Comparison of ENCODE assay signal across 28 cellular contexts in genomic region chr5:170426786-170427185, GRCh38. TPM values are rescaled to one million over a fixed set of nuclear protein-coding genes. Genes with fewer than 3 reads are reported as not detected.
"Had no signal": no experiment of that assay in that cellular context is flagged by ENCODE, and none has a peak within 500 bp of the region (broad histone marks: within the 10 kb centered on the region; RNA-seq: fewer than 3 reads in every experiment).

No MANE protein-coding gene starts in this region.

- H3K9me3 Mint-ChIP-seq: mesothelial cell of epicardium; naive B cell; natural killer cell treated with Interleukin-12 subunit alpha and Interleukin-12 subunit beta and Interleukin-15 and Interleukin-18, amount 100 ng/mL, for 72 hours; neural crest cell; stimulated activated memory B cell treated with anti-CD40 and anti-IgM and Interleukin-4, amounts not matched to agents 10 μg/mL and 1 μg/mL and 100 μg/mL, for 72 hours; type B pancreatic cell had no signal

- H3K27me3 ChIP-seq: right atrium auricular region, testis had no signal

- H3K27ac Mint-ChIP-seq: mesothelial cell of epicardium; natural killer cell treated with Interleukin-12 subunit alpha and Interleukin-12 subunit beta and Interleukin-15 and Interleukin-18, amount 100 ng/mL, for 72 hours; stimulated activated memory B cell treated with anti-CD40 and anti-IgM and Interleukin-4, amounts not matched to agents 10 μg/mL and 1 μg/mL and 100 μg/mL, for 72 hours; type B pancreatic cell had no signal

- ATAC-seq: foreskin keratinocyte; gastroesophageal sphincter; left lung; mucosa of descending colon; stimulated activated memory B cell treated with anti-CD40 and anti-IgM and Interleukin-4, amounts not matched to agents 10 μg/mL and 1 μg/mL and 100 μg/mL, for 72 hours; stimulated activated naive CD8-positive, alpha-beta T cell treated with anti-CD3 and anti-CD28 coated beads, Interleukin-15, Interleukin-2, amounts not matched to agents 100 U/mL and 50 U/mL, for 24 hours had no signal

- H3K4me3 ChIP-seq: esophagus muscularis mucosa, gastroesophageal sphincter, heart right ventricle, left lung, mucosa of descending colon, prostate gland, right atrium auricular region, sigmoid colon, testis, tibial artery had no signal

- H3K27ac ChIP-seq: esophagus muscularis mucosa, foreskin keratinocyte, gastroesophageal sphincter, left lung, parathyroid adenoma, prostate gland, right atrium auricular region, sigmoid colon, testis, tibial artery had no signal

- H3K4me1 Mint-ChIP-seq: naive B cell; neural crest cell; stimulated activated memory B cell treated with anti-CD40 and anti-IgM and Interleukin-4, amounts not matched to agents 10 μg/mL and 1 μg/mL and 100 μg/mL, for 72 hours had no signal

- H3K4me1 ChIP-seq: foreskin keratinocyte, left lung, parathyroid adenoma, prostate gland, tibial artery had no signal

- H3K36me3 Mint-ChIP-seq: mesothelial cell of epicardium; naive B cell; natural killer cell treated with Interleukin-12 subunit alpha and Interleukin-12 subunit beta and Interleukin-15 and Interleukin-18, amount 100 ng/mL, for 72 hours; stimulated activated memory B cell treated with anti-CD40 and anti-IgM and Interleukin-4, amounts not matched to agents 10 μg/mL and 1 μg/mL and 100 μg/mL, for 72 hours; type B pancreatic cell had no signal

- H3K9me3 ChIP-seq: esophagus muscularis mucosa, gastroesophageal sphincter, heart right ventricle, left lung, mucosa of descending colon, prostate gland, right atrium auricular region, sigmoid colon, testis, tibial artery had no signal

- H3K4me3 Mint-ChIP-seq: mesothelial cell of epicardium; naive B cell; natural killer cell treated with Interleukin-12 subunit alpha and Interleukin-12 subunit beta and Interleukin-15 and Interleukin-18, amount 100 ng/mL, for 72 hours; neural crest cell; stimulated activated memory B cell treated with anti-CD40 and anti-IgM and Interleukin-4, amounts not matched to agents 10 μg/mL and 1 μg/mL and 100 μg/mL, for 72 hours; type B pancreatic cell had no signal

- H3K36me3 ChIP-seq: esophagus muscularis mucosa, gastroesophageal sphincter, heart right ventricle, left lung, prostate gland, right atrium auricular region, sigmoid colon, tibial artery had no signal

- DNase-seq: dermis blood vessel endothelial cell; effector memory CD4-positive, alpha-beta T cell; foreskin keratinocyte; hippocampal formation; left cardiac atrium; left lung; mesenchymal stem cell; mucosa of descending colon; naive B cell; sigmoid colon; stimulated activated CD4-positive, alpha-beta T cell treated with anti-CD3 and anti-CD28 coated beads, Interleukin-4, amount 100 ng/mL, for 4 hours; stimulated activated naive CD8-positive, alpha-beta T cell treated with anti-CD3 and anti-CD28 coated beads, Interleukin-15, Interleukin-2, amounts not matched to agents 100 U/mL and 50 U/mL, for 24 hours; tibial artery had no signal

RNA-seq across cellular contexts. Expression of gene KCNMB1, which starts 37.6 kb away (rescaled TPM):
- total RNA-seq: dermis blood vessel endothelial cell; epithelial cell of proximal tubule; fibroblast of lung; foreskin keratinocyte; lung microvascular endothelial cell; natural killer cell treated with Interleukin-12 subunit alpha and Interleukin-12 subunit beta and Interleukin-15 and Interleukin-18, amount 100 ng/mL, for 72 hours; neural crest cell had no signal
- polyA plus RNA-seq: fibroblast of lung, foreskin keratinocyte had no signal
